In the genomic region with DNA sequence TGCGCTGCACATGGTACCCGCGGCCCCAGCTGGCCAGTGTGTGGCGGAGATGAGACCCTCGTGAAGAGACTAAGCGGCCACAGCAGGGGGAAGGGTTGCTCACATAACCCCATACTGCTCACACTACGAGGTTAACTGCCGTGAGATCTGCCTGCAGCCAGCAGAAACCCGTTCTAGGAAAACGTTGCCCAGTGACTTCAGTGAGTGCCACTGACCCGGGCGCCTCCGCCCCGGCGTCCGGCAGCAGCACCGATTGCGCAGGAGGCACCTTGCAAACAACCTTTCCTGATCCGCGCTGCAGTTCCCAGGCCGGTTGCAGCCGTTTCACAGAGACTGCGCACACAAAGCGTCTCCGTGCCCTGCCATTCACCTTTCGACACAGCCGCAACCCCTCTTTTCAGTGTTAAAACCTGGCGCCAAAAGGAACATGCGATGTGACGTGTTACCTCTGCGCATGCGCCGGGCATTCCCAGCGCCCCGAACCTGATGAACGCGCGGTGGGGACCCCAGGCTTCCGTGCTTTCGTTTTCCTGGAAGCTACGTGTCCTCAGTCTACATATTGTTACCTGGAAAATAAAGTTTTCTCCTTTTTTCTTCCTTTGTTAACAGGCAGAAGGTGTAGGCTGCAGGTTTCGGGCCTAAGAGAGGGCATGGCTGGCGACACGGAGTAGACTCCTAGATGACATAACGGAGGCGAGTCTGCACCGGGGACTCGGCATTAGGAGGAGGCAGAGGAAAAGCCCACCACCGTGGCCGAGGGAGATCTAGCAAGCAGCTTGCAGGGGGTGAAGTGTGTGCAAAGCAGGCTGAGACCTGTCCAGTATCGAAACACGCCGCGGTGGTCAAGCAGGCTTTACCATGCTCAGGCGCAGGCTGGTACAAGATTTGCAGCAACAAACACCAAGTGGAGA, we compare ENCODE assay signal across 1 cellular context.
A peak's percentile ranks its signal among the peaks of the same experiment; 100 is the strongest.
TF ChIP-seq lines count a peak whose summit lies in the region.

No MANE protein-coding gene starts in this region.

TF ChIP-seq in HepG2, 621 proteins besides CTCF, POLR2A, EP300 and RAD21 (continued from another document and continues in another):
- TF ChIP-seq ZNF281 (CRISPR knock-in tag; IDR thresholded peaks at IDR 0.05; ENCODE audit: borderline replicate concordance) = no peak
- no peak for TF ChIP-seq ZSCAN25 (CRISPR knock-in tag; IDR thresholded peaks at IDR 0.05)
- no peak; the same call in 1 of the 2 replicates for TF ChIP-seq ZNF788 (CRISPR knock-in tag; IDR thresholded peaks at IDR 0.05; ENCODE audit: borderline replicate concordance)
- 0 out of 2 replicates have a peak, but pooled peaks have one; percentile 72 for TF ChIP-seq ZNF468 (CRISPR knock-in tag; IDR thresholded peaks at IDR 0.05)
- no peak for TF ChIP-seq ZSCAN30 (CRISPR knock-in tag; IDR thresholded peaks at IDR 0.05)
- TF ChIP-seq ZXDC (CRISPR knock-in tag; IDR thresholded peaks at IDR 0.05) = no peak
- TF ChIP-seq, protein P1, sequence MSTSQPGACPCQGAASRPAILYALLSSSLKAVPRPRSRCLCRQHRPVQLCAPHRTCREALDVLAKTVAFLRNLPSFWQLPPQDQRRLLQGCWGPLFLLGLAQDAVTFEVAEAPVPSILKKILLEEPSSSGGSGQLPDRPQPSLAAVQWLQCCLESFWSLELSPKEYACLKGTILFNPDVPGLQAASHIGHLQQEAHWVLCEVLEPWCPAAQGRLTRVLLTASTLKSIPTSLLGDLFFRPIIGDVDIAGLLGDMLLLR (CRISPR knock-in tag; IDR thresholded peaks at IDR 0.05) = peak; percentile 6; the same call in 1 of the 2 replicates
- peak; percentile 33 for TF ChIP-seq TAF15 (IDR thresholded peaks at IDR 0.05; ENCODE audit: low read depth, low read length, poor library complexity, severe bottlenecking)
- TF ChIP-seq ZNF367 (CRISPR knock-in tag; IDR thresholded peaks at IDR 0.05; ENCODE audit: borderline replicate concordance) = peak; percentile 52; the same call in 1 of the 2 replicates
- TF ChIP-seq SUZ12 (IDR thresholded peaks at IDR 0.05; ENCODE audit: low read depth, low read length) = no peak
- TF ChIP-seq PHF5A (CRISPR knock-in tag; IDR thresholded peaks at IDR 0.05; ENCODE audit: low read depth, unreplicated experiment) = no peak
- TF ChIP-seq ZSCAN22 (CRISPR knock-in tag; IDR thresholded peaks at IDR 0.05) = peak; percentile 66; the same call in 1 of the 2 replicates
- TF ChIP-seq EEA1 (CRISPR knock-in tag; IDR thresholded peaks at IDR 0.05; ENCODE audit: borderline replicate concordance) = no peak
- no peak for TF ChIP-seq SYNCRIP (IDR thresholded peaks at IDR 0.05; ENCODE audit: insufficient read depth, low read depth, low read length)
- 0 out of 2 replicates have a peak, but pooled peaks have one; percentile 36 for TF ChIP-seq REL (CRISPR knock-in tag; conservative IDR thresholded peaks at IDR 0.05)
- TF ChIP-seq, protein P2, sequence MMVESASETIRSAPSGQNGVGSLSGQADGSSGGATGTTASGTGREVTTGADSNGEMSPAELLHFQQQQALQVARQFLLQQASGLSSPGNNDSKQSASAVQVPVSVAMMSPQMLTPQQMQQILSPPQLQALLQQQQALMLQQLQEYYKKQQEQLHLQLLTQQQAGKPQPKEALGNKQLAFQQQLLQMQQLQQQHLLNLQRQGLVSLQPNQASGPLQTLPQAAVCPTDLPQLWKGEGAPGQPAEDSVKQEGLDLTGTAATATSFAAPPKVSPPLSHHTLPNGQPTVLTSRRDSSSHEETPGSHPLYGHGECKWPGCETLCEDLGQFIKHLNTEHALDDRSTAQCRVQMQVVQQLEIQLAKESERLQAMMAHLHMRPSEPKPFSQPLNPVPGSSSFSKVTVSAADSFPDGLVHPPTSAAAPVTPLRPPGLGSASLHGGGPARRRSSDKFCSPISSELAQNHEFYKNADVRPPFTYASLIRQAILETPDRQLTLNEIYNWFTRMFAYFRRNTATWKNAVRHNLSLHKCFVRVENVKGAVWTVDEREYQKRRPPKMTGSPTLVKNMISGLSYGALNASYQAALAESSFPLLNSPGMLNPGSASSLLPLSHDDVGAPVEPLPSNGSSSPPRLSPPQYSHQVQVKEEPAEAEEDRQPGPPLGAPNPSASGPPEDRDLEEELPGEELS (CRISPR knock-in tag; IDR thresholded peaks at IDR 0.05) = no peak; the same call in 1 of the 2 replicates
- 0 out of 2 replicates have a peak, but pooled peaks have one; percentile 44 for TF ChIP-seq RFXAP (CRISPR knock-in tag; IDR thresholded peaks at IDR 0.05; ENCODE audit: borderline replicate concordance)
- TF ChIP-seq IRF9 (CRISPR knock-in tag; IDR thresholded peaks at IDR 0.05; ENCODE audit: borderline replicate concordance) = peak; percentile 79; the same call in 1 of the 2 replicates
- TF ChIP-seq ZNF644 (CRISPR knock-in tag; IDR thresholded peaks at IDR 0.05; ENCODE audit: low read depth) = no peak
- TF ChIP-seq ZBTB3 (CRISPR knock-in tag; IDR thresholded peaks at IDR 0.05; ENCODE audit: borderline replicate concordance, low read depth) = no peak
- TF ChIP-seq SMYD3 (CRISPR knock-in tag; IDR thresholded peaks at IDR 0.05) = no peak
- TF ChIP-seq FOXP1 (IDR thresholded peaks at IDR 0.05) = no peak
- no peak for TF ChIP-seq FOXP1 (CRISPR knock-in tag; IDR thresholded peaks at IDR 0.05)
- no peak for TF ChIP-seq HOXA7 (CRISPR knock-in tag; IDR thresholded peaks at IDR 0.05)
- no peak for TF ChIP-seq BHLHE40 (IDR thresholded peaks at IDR 0.05; ENCODE audit: low read length)
- TF ChIP-seq ATF7 (IDR thresholded peaks at IDR 0.05) = no peak
- no peak; the same call in 1 of the 2 replicates for TF ChIP-seq ATF7 (CRISPR knock-in tag; IDR thresholded peaks at IDR 0.05)
- peak; percentile 81 for TF ChIP-seq CREM (IDR thresholded peaks at IDR 0.05)
- TF ChIP-seq CREM (CRISPR knock-in tag; IDR thresholded peaks at IDR 0.05) = no peak
- no peak for TF ChIP-seq SMAD3 (CRISPR knock-in tag; IDR thresholded peaks at IDR 0.05)
- no peak for TF ChIP-seq MAFK (conservative IDR thresholded peaks at IDR 0.05 in 1 of 2, IDR thresholded peaks at IDR 0.05 in 1 of 2; ENCODE audit: low read length in 2 of 2)
- TF ChIP-seq ZBTB14 (CRISPR knock-in tag; IDR thresholded peaks at IDR 0.05) = no peak
- TF ChIP-seq ZSCAN31 (CRISPR knock-in tag; IDR thresholded peaks at IDR 0.05; ENCODE audit: low read depth) = peak; percentile 68
- TF ChIP-seq HNRNPL (IDR thresholded peaks at IDR 0.05; ENCODE audit: low read depth, low read length) = no peak
- no peak for TF ChIP-seq ZNF75D (CRISPR knock-in tag; IDR thresholded peaks at IDR 0.05; ENCODE audit: borderline replicate concordance)
- TF ChIP-seq, protein P3, sequence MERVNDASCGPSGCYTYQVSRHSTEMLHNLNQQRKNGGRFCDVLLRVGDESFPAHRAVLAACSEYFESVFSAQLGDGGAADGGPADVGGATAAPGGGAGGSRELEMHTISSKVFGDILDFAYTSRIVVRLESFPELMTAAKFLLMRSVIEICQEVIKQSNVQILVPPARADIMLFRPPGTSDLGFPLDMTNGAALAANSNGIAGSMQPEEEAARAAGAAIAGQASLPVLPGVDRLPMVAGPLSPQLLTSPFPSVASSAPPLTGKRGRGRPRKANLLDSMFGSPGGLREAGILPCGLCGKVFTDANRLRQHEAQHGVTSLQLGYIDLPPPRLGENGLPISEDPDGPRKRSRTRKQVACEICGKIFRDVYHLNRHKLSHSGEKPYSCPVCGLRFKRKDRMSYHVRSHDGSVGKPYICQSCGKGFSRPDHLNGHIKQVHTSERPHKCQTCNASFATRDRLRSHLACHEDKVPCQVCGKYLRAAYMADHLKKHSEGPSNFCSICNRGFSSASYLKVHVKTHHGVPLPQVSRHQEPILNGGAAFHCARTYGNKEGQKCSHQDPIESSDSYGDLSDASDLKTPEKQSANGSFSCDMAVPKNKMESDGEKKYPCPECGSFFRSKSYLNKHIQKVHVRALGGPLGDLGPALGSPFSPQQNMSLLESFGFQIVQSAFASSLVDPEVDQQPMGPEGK (CRISPR knock-in tag; IDR thresholded peaks at IDR 0.05) = 0 out of 2 replicates have a peak, but pooled peaks have one; percentile 16
- 0 out of 2 replicates have a peak, but pooled peaks have one; percentile 32 for TF ChIP-seq GTF3A (CRISPR knock-in tag; conservative IDR thresholded peaks at IDR 0.05)
- TF ChIP-seq PREB (CRISPR knock-in tag; IDR thresholded peaks at IDR 0.05) = no peak
- no peak for TF ChIP-seq FOSL2 (CRISPR knock-in tag; IDR thresholded peaks at IDR 0.05)
- TF ChIP-seq PLSCR1 (CRISPR knock-in tag; IDR thresholded peaks at IDR 0.05; ENCODE audit: borderline replicate concordance) = 0 out of 2 replicates have a peak, but pooled peaks have one; percentile 6
- TF ChIP-seq ZNF337 (CRISPR knock-in tag; IDR thresholded peaks at IDR 0.05; ENCODE audit: borderline replicate concordance, low read depth) = no peak
- no peak for TF ChIP-seq RFXANK (CRISPR knock-in tag; IDR thresholded peaks at IDR 0.05)
- TF ChIP-seq ZNF589 (CRISPR knock-in tag; conservative IDR thresholded peaks at IDR 0.05) = no peak; the same call in 1 of the 2 replicates
- no peak for TF ChIP-seq STAT5B (CRISPR knock-in tag; IDR thresholded peaks at IDR 0.05)
- TF ChIP-seq GZF1 (CRISPR knock-in tag; IDR thresholded peaks at IDR 0.05) = no peak
